In the genomic region with DNA sequence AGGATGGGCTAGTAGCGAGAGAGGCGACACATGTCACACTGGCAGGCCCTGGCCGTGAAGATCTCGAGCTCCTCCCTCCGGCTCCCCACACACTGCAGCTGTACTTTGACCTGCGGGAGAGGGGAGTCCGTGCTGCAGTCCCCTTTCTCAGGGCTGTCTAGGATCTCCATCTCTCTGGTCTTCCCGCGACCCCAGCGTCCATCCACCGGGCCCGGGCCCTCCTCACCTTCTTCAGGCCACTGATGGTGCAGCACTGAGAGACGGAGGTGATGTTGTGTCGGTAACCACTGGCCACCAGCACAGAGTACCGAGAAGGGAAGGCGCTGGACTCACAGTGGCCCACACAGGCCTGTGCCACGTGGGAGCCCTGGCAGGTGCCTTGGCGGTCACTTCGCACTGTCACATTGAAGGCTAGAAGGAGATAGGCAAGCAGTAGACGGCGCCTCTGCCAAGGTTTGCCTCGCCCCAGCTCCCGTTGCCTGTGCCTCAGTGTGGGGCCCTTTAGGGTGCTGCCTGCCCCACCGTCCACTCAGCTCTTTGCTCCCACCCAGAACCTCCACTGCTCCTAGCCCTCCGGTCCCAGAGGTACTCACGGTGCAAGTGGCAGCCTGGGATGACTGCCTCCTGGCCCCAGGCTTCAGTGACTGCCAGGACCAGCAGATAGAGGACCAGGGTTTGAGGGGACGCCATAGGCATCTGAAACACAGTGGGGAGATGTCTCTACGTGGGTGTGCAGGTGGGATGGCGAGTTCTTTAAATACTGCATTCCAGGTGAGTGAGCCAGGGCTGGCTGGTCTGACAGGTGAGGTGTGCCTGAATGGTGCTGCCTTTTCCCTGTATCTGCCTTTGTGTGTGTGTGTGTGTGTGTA, we compare ENCODE assay signal across 1 cellular context.
TF ChIP-seq lines count a peak whose summit lies in the region.

No MANE protein-coding gene starts in this region.

TF ChIP-seq in HepG2, 621 proteins besides CTCF, POLR2A, EP300 and RAD21 (continued from another document and continues in another):
- TF ChIP-seq, protein P1, sequence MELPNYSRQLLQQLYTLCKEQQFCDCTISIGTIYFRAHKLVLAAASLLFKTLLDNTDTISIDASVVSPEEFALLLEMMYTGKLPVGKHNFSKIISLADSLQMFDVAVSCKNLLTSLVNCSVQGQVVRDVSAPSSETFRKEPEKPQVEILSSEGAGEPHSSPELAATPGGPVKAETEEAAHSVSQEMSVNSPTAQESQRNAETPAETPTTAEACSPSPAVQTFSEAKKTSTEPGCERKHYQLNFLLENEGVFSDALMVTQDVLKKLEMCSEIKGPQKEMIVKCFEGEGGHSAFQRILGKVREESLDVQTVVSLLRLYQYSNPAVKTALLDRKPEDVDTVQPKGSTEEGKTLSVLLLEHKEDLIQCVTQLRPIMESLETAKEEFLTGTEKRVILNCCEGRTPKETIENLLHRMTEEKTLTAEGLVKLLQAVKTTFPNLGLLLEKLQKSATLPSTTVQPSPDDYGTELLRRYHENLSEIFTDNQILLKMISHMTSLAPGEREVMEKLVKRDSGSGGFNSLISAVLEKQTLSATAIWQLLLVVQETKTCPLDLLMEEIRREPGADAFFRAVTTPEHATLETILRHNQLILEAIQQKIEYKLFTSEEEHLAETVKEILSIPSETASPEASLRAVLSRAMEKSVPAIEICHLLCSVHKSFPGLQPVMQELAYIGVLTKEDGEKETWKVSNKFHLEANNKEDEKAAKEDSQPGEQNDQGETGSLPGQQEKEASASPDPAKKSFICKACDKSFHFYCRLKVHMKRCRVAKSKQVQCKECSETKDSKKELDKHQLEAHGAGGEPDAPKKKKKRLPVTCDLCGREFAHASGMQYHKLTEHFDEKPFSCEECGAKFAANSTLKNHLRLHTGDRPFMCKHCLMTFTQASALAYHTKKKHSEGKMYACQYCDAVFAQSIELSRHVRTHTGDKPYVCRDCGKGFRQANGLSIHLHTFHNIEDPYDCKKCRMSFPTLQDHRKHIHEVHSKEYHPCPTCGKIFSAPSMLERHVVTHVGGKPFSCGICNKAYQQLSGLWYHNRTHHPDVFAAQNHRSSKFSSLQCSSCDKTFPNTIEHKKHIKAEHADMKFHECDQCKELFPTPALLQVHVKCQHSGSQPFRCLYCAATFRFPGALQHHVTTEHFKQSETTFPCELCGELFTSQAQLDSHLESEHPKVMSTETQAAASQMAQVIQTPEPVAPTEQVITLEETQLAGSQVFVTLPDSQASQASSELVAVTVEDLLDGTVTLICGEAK (IDR thresholded peaks at IDR 0.05): no peak
- TF ChIP-seq, protein P1 (CRISPR knock-in tag; IDR thresholded peaks at IDR 0.05): peak; percentile 54; the same call in 1 of the 2 replicates
- peak; percentile 43 for TF ChIP-seq NCOA2 (CRISPR knock-in tag; IDR thresholded peaks at IDR 0.05)
- peak; percentile 76; the same call in 1 of the 2 replicates for TF ChIP-seq ZNF563 (CRISPR knock-in tag; IDR thresholded peaks at IDR 0.05)
- TF ChIP-seq ZBTB7A (CRISPR knock-in tag; IDR thresholded peaks at IDR 0.05): peak; percentile 70
- peak; percentile 29; the same call in 1 of the 2 replicates for TF ChIP-seq KDM2A (CRISPR knock-in tag; IDR thresholded peaks at IDR 0.05; ENCODE audit: borderline replicate concordance, low read depth)
- no peak for TF ChIP-seq MTA3 (CRISPR knock-in tag; IDR thresholded peaks at IDR 0.05)
- TF ChIP-seq KLF6 (CRISPR knock-in tag; IDR thresholded peaks at IDR 0.05): no peak
- no peak for TF ChIP-seq PAF1 (CRISPR knock-in tag; IDR thresholded peaks at IDR 0.05)
- TF ChIP-seq, protein P2, sequence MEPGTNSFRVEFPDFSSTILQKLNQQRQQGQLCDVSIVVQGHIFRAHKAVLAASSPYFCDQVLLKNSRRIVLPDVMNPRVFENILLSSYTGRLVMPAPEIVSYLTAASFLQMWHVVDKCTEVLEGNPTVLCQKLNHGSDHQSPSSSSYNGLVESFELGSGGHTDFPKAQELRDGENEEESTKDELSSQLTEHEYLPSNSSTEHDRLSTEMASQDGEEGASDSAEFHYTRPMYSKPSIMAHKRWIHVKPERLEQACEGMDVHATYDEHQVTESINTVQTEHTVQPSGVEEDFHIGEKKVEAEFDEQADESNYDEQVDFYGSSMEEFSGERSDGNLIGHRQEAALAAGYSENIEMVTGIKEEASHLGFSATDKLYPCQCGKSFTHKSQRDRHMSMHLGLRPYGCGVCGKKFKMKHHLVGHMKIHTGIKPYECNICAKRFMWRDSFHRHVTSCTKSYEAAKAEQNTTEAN (CRISPR knock-in tag; conservative IDR thresholded peaks at IDR 0.05): no peak
- no peak for TF ChIP-seq NFIC (IDR thresholded peaks at IDR 0.05; ENCODE audit: low read length)
- no peak for TF ChIP-seq ZNF577 (CRISPR knock-in tag; IDR thresholded peaks at IDR 0.05; ENCODE audit: borderline replicate concordance, low read depth)
- no peak for TF ChIP-seq SNAI1 (CRISPR knock-in tag; IDR thresholded peaks at IDR 0.05; ENCODE audit: borderline replicate concordance)
- TF ChIP-seq EHMT2 (IDR thresholded peaks at IDR 0.05; ENCODE audit: borderline replicate concordance, low read depth, low read length): no peak
- TF ChIP-seq MAF1 (CRISPR knock-in tag; IDR thresholded peaks at IDR 0.05; ENCODE audit: borderline replicate concordance): no peak
- TF ChIP-seq ZKSCAN1 (IDR thresholded peaks at IDR 0.05; ENCODE audit: low read length): no peak
- TF ChIP-seq ARNTL (CRISPR knock-in tag; IDR thresholded peaks at IDR 0.05): peak; percentile 38; the same call in 1 of the 2 replicates
- TF ChIP-seq, protein P3, sequence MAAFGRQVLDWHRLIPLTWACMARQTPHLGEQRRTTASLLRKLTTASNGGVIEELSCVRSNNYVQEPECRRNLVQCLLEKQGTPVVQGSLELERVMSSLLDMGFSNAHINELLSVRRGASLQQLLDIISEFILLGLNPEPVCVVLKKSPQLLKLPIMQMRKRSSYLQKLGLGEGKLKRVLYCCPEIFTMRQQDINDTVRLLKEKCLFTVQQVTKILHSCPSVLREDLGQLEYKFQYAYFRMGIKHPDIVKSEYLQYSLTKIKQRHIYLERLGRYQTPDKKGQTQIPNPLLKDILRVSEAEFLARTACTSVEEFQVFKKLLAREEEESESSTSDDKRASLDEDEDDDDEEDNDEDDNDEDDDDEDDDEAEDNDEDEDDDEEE (CRISPR knock-in tag; IDR thresholded peaks at IDR 0.05): peak; percentile 72; the same call in 1 of the 2 replicates
- TF ChIP-seq PRPF4 (IDR thresholded peaks at IDR 0.05; ENCODE audit: low read depth, low read length, poor library complexity, severe bottlenecking): no peak
- no peak for TF ChIP-seq ZNF660 (CRISPR knock-in tag; IDR thresholded peaks at IDR 0.05; ENCODE audit: borderline replicate concordance, low read depth)
- TF ChIP-seq ZNF180 (CRISPR knock-in tag; IDR thresholded peaks at IDR 0.05; ENCODE audit: borderline replicate concordance, low read depth): no peak
- TF ChIP-seq ZNF839 (CRISPR knock-in tag; IDR thresholded peaks at IDR 0.05; ENCODE audit: borderline replicate concordance): no peak
- no peak; the same call in none of the 2 replicates for TF ChIP-seq DMAP1 (CRISPR knock-in tag; IDR thresholded peaks at IDR 0.05)
- TF ChIP-seq, protein P4, sequence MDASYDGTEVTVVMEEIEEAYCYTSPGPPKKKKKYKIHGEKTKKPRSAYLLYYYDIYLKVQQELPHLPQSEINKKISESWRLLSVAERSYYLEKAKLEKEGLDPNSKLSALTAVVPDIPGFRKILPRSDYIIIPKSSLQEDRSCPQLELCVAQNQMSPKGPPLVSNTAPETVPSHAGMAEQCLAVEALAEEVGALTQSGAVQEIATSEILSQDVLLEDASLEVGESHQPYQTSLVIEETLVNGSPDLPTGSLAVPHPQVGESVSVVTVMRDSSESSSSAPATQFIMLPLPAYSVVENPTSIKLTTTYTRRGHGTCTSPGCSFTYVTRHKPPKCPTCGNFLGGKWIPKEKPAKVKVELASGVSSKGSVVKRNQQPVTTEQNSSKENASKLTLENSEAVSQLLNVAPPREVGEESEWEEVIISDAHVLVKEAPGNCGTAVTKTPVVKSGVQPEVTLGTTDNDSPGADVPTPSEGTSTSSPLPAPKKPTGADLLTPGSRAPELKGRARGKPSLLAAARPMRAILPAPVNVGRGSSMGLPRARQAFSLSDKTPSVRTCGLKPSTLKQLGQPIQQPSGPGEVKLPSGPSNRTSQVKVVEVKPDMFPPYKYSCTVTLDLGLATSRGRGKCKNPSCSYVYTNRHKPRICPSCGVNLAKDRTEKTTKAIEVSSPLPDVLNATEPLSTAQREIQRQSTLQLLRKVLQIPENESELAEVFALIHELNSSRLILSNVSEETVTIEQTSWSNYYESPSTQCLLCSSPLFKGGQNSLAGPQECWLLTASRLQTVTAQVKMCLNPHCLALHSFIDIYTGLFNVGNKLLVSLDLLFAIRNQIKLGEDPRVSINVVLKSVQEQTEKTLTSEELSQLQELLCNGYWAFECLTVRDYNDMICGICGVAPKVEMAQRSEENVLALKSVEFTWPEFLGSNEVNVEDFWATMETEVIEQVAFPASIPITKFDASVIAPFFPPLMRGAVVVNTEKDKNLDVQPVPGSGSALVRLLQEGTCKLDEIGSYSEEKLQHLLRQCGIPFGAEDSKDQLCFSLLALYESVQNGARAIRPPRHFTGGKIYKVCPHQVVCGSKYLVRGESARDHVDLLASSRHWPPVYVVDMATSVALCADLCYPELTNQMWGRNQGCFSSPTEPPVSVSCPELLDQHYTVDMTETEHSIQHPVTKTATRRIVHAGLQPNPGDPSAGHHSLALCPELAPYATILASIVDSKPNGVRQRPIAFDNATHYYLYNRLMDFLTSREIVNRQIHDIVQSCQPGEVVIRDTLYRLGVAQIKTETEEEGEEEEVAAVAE (CRISPR knock-in tag; IDR thresholded peaks at IDR 0.05; ENCODE audit: borderline replicate concordance): no peak
- peak; percentile 77; the same call in 1 of the 2 replicates for TF ChIP-seq ZNF746 (CRISPR knock-in tag; IDR thresholded peaks at IDR 0.05)
- TF ChIP-seq KLF15 (CRISPR knock-in tag; IDR thresholded peaks at IDR 0.05; ENCODE audit: borderline replicate concordance): no peak
- TF ChIP-seq, protein P5, sequence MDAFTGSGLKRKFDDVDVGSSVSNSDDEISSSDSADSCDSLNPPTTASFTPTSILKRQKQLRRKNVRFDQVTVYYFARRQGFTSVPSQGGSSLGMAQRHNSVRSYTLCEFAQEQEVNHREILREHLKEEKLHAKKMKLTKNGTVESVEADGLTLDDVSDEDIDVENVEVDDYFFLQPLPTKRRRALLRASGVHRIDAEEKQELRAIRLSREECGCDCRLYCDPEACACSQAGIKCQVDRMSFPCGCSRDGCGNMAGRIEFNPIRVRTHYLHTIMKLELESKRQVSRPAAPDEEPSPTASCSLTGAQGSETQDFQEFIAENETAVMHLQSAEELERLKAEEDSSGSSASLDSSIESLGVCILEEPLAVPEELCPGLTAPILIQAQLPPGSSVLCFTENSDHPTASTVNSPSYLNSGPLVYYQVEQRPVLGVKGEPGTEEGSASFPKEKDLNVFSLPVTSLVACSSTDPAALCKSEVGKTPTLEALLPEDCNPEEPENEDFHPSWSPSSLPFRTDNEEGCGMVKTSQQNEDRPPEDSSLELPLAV (CRISPR knock-in tag; conservative IDR thresholded peaks at IDR 0.05; ENCODE audit: low read depth): no peak
- TF ChIP-seq ZZZ3 (CRISPR knock-in tag; IDR thresholded peaks at IDR 0.05; ENCODE audit: borderline replicate concordance): no peak
- TF ChIP-seq IRF2 (CRISPR knock-in tag; IDR thresholded peaks at IDR 0.05): peak; percentile 35; the same call in 1 of the 2 replicates
- TF ChIP-seq HES4 (CRISPR knock-in tag; IDR thresholded peaks at IDR 0.05; ENCODE audit: borderline replicate concordance): peak; percentile 36; the same call in 1 of the 2 replicates
- peak; percentile 35 for TF ChIP-seq XRCC5 (optimal IDR thresholded peaks at IDR 0.05; ENCODE audit: low read length)
- TF ChIP-seq NFKB2 (CRISPR knock-in tag; IDR thresholded peaks at IDR 0.05; ENCODE audit: borderline replicate concordance): peak; percentile 83; the same call in 1 of the 2 replicates
- TF ChIP-seq, protein P6, sequence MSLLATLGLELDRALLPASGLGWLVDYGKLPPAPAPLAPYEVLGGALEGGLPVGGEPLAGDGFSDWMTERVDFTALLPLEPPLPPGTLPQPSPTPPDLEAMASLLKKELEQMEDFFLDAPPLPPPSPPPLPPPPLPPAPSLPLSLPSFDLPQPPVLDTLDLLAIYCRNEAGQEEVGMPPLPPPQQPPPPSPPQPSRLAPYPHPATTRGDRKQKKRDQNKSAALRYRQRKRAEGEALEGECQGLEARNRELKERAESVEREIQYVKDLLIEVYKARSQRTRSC (CRISPR knock-in tag; IDR thresholded peaks at IDR 0.05; ENCODE audit: low read depth): no peak
- TF ChIP-seq ARHGAP35 (CRISPR knock-in tag; IDR thresholded peaks at IDR 0.05; ENCODE audit: borderline replicate concordance): no peak
- peak; percentile 80 for TF ChIP-seq ZFY (CRISPR knock-in tag; IDR thresholded peaks at IDR 0.05)
- peak; percentile 86; the same call in 1 of the 2 replicates for TF ChIP-seq ZNF891 (CRISPR knock-in tag; IDR thresholded peaks at IDR 0.05)
- TF ChIP-seq PHF8 (CRISPR knock-in tag; IDR thresholded peaks at IDR 0.05): peak; percentile 75
- no peak for TF ChIP-seq HNRNPUL1 (IDR thresholded peaks at IDR 0.05; ENCODE audit: low read depth, low read length)
